19 cellular contexts compared by ENCODE assay signal in genomic region chr9:121312169-121312568, GRCh38. TPM values are rescaled to one million over a fixed set of nuclear protein-coding genes. Genes with fewer than 3 reads are reported as not detected.
A peak's percentile ranks its signal among the peaks of the same experiment; 100 is the strongest.
DNase-seq lines count a peak whose midpoint lies in the region; ATAC-seq and TF ChIP-seq lines count a peak whose summit lies in the region.
"Had no signal": no experiment of that assay in that cellular context is flagged by ENCODE, and none has a peak within 500 bp of the region (broad histone marks: within the 10 kb centered on the region; RNA-seq: fewer than 3 reads in every experiment).

No MANE protein-coding gene starts in this region.

- no peaks in the 10 kb centered on the region for H3K9me3 Mint-ChIP-seq in activated T-cell treated with anti-CD3 and anti-CD28 coated beads, Interleukin-2, amount 50 U/mL, for 72 hours
- H3K9me3 Mint-ChIP-seq: IgD-negative memory B cell had no signal

- no peak for TF ChIP-seq POLR2A in esophagus muscularis mucosa (IDR thresholded peaks at IDR 0.05; ENCODE audit: low read depth)

- H3K4me3 ChIP-seq in right cardiac atrium (ENCODE audit: low read length) (no peak overlapping the region), esophagus muscularis mucosa (no peak overlapping the region), mucosa of descending colon (no peak overlapping the region)

- no peaks in the 10 kb centered on the region for H3K9me3 ChIP-seq in right cardiac atrium (ENCODE audit: control insufficient read depth, low read length)
- no peaks in the 10 kb centered on the region for H3K9me3 ChIP-seq in esophagus muscularis mucosa
- H3K9me3 ChIP-seq in mucosa of descending colon: no peaks in the 10 kb centered on the region

- TF ChIP-seq CTCF in esophagus muscularis mucosa (IDR thresholded peaks at IDR 0.05) (no peak), mucosa of descending colon (IDR thresholded peaks at IDR 0.05) (no peak)

- H3K36me3 ChIP-seq in esophagus muscularis mucosa: peaks cover 89 to 100% (median 98%) of the 10 kb centered on the region in 4 donors
- H3K36me3 ChIP-seq in mucosa of descending colon (ENCODE audit: low read depth): peaks cover 20% of the 10 kb centered on the region

- 92% methylated on average over 17 of the region's 17 CpGs for WGBS in right cardiac atrium
- WGBS in esophagus muscularis mucosa: 89% methylated on average over 13 of the region's 17 CpGs

- H3K36me3 Mint-ChIP-seq in activated T-cell treated with anti-CD3 and anti-CD28 coated beads, Interleukin-2, amount 50 U/mL, for 72 hours (ENCODE audit: insufficient read depth in 2 of 2): no peaks in the 10 kb centered on the region
- H3K36me3 Mint-ChIP-seq: IgD-negative memory B cell had no signal

- no peak overlapping the region for H3K4me3 Mint-ChIP-seq in activated T-cell treated with anti-CD3 and anti-CD28 coated beads, Interleukin-2, amount 50 U/mL, for 72 hours
- H3K4me3 Mint-ChIP-seq: IgD-negative memory B cell had no signal

- no peaks in the 10 kb centered on the region for H3K4me1 Mint-ChIP-seq in activated T-cell treated with anti-CD3 and anti-CD28 coated beads, Interleukin-2, amount 50 U/mL, for 72 hours (ENCODE audit: low read depth)
- H3K4me1 Mint-ChIP-seq: IgD-negative memory B cell had no signal

- no peak for TF ChIP-seq EP300 in esophagus muscularis mucosa (IDR thresholded peaks at IDR 0.05)

- peak; percentile 15 to 63 (median 41) for DNase-seq in right cardiac atrium
- no peak for DNase-seq in left cardiac atrium
- DNase-seq in esophagus muscularis mucosa (ENCODE audit: extremely low spot score): no peak
- peak in 1 of 3 donors; percentile 43 for DNase-seq in mucosa of descending colon
- no peak for DNase-seq in NCI-H748 (lab: John Stamatoyannopoulos, UW; ENCODE audit: unreplicated experiment)
- DNase-seq in activated T-cell treated with anti-CD3 and anti-CD28 coated beads, Interleukin-2, amount 50 U/mL, for 72 hours: no peak
- DNase-seq: Calu3, DMS79 treated with DMSO at 0.1 percent for 48 hours, GF-D8, NCI-H1048, NCI-H1417, NCI-H1694, NCI-H2029 treated with DMSO at 0.1 percent for 48 hours, NCI-H446 treated with DMSO at 0.1 percent for 48 hours, NCI-H526, RPMI8226, SHP77 treated with DMSO at 0.1 percent for 48 hours had no signal

- intact Hi-C loops in right cardiac atrium (cut with DNase I): loop anchor here in 2 of 4 donors (10.0 kb wide), 2 partner anchors 83 to 97 kb away; no protein-coding TSS in a partner anchor
- intact Hi-C loops in left cardiac atrium (cut with DNase I): loop anchor here in 1 of 2 donors (5.0 to 10.0 kb wide), 2 partner anchors 35 to 97 kb away; no protein-coding TSS in a partner anchor
- intact Hi-C loops in esophagus muscularis mucosa (cut with DNase I): no loop called here
- intact Hi-C loops in mucosa of descending colon (cut with DNase I, micrococcal nuclease): loop anchor here in 1 of 2 donors (5.0 kb wide), 1 partner anchor 95 kb away; no protein-coding TSS in a partner anchor

- H3K4me1 ChIP-seq in right cardiac atrium (ENCODE audit: control insufficient read depth, insufficient read depth, low read length) (peaks cover 7% of the 10 kb centered on the region), esophagus muscularis mucosa (peaks cover 38 to 99% (median 90%) of the 10 kb centered on the region in 4 donors), mucosa of descending colon (ENCODE audit: low read depth) (no peaks in the 10 kb centered on the region)

- H3K27me3 Mint-ChIP-seq in activated T-cell treated with anti-CD3 and anti-CD28 coated beads, Interleukin-2, amount 50 U/mL, for 72 hours (ENCODE audit: low read depth): no peaks in the 10 kb centered on the region
- H3K27me3 Mint-ChIP-seq: IgD-negative memory B cell had no signal

- no peak overlapping the region for H3K27ac ChIP-seq in right cardiac atrium (ENCODE audit: low read length)
- peak overlapping the region; percentile 49 to 99 (median 59) for H3K27ac ChIP-seq in esophagus muscularis mucosa (replicated peaks in 1 of 4)

- H3K27me3 ChIP-seq in right cardiac atrium (ENCODE audit: control insufficient read depth, insufficient read depth) (no peaks in the 10 kb centered on the region), esophagus muscularis mucosa (no peaks in the 10 kb centered on the region)

- ATAC-seq in right cardiac atrium (peak; percentile 4 to 6), left cardiac atrium (no peak), mucosa of descending colon (peak; percentile 39), GM18873 (IDR thresholded peaks at IDR 0.05; ENCODE audit: low FRiP score, unreplicated experiment) (no peak)
- no peak for ATAC-seq in activated T-cell treated with anti-CD3 and anti-CD28 coated beads, Interleukin-2, amount 50 U/mL, for 72 hours (replicated peaks in 1 of 2)

- H3K27ac Mint-ChIP-seq in activated T-cell treated with anti-CD3 and anti-CD28 coated beads, Interleukin-2, amount 50 U/mL, for 72 hours: no peak overlapping the region
- H3K27ac Mint-ChIP-seq: IgD-negative memory B cell had no signal

RNA-seq across cellular contexts. Expression of gene GSN, which starts 44.2 kb away (rescaled TPM):
- total RNA-seq in right cardiac atrium (1,000 to 10,000 TPM in 3 of 4 donors, 100 to 1,000 TPM in 1; 949 to 1,838 (median 1,489) TPM), left cardiac atrium (1,000 to 10,000 TPM in 1 of 2 donors, 100 to 1,000 TPM in 1; 881 to 1,287 TPM), esophagus muscularis mucosa (1,000 to 10,000 TPM; 2,509 to 3,811 (median 3,170) TPM), mucosa of descending colon (100 to 1,000 TPM; 443 to 952 (median 937) TPM)
- polyA plus RNA-seq in right cardiac atrium: 1,813 TPM
- 1 to 10 TPM; 3.6 to 4.0 TPM for total RNA-seq in activated T-cell treated with anti-CD3 and anti-CD28 coated beads, Interleukin-2, amount 50 U/mL, for 72 hours

RNA-seq across cellular contexts. Expression of gene STOM, which starts 57.9 kb away (rescaled TPM):
- total RNA-seq in right cardiac atrium (100 to 1,000 TPM; 146 to 246 (median 172) TPM), left cardiac atrium (100 to 1,000 TPM; 194 to 326 TPM), esophagus muscularis mucosa (100 to 1,000 TPM; 250 to 554 (median 444) TPM), mucosa of descending colon (100 to 1,000 TPM in 2 of 3 donors, 10 to 100 TPM in 1; 79.7 to 335 (median 199) TPM)
- polyA plus RNA-seq in right cardiac atrium: 153 TPM
- total RNA-seq in activated T-cell treated with anti-CD3 and anti-CD28 coated beads, Interleukin-2, amount 50 U/mL, for 72 hours: 10 to 100 TPM; 63.7 to 90.6 TPM

Comparison
In these comparisons a context has a peak if more than half of its experiments do, and no peak if none do; other contexts are left out.
1. ATAC-seq: peak in right cardiac atrium (2 of 2) and mucosa of descending colon (single experiment); none in left cardiac atrium (0 of 2), GM18873 (single experiment) and activated T-cell treated with anti-CD3 and anti-CD28 coated beads, Interleukin-2, amount 50 U/mL, for 72 hours (0 of 2).
2. DNase-seq: peak in right cardiac atrium (3 of 3); none in left cardiac atrium (single experiment), esophagus muscularis mucosa (single experiment), NCI-H748 (single experiment) and activated T-cell treated with anti-CD3 and anti-CD28 coated beads, Interleukin-2, amount 50 U/mL, for 72 hours (0 of 2).
3. RNA of gene GSN, which starts 44.2 kb away (total RNA-seq): 2,509 to 3,811 TPM in esophagus muscularis mucosa, 949 to 1,838 TPM in right cardiac atrium, 881 to 1,287 TPM in left cardiac atrium and 443 to 952 TPM in mucosa of descending colon; 3.6 to 4.0 TPM in activated T-cell treated with anti-CD3 and anti-CD28 coated beads, Interleukin-2, amount 50 U/mL, for 72 hours; every median in the first group is over 10 times any median in the second.